In the genomic region with DNA sequence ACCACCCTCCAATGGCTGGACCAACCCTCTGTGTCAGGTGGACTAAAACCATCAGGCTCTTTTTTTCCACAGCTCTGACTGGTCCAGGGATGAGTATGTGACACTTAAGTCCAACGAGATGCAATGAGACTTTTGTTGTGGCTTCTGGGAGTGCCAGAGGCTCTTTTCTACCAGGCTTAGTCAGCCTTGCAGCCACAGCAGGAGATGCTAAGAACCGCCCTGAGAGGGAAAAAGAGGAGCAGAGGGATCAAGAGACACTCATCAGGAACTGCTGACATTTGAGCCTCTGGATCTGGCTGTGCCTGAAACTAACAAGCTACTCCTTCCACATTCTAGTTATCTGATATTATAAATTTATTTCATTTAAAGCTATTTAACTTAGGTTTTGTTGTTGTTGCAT, we compare ENCODE assay signal across 32 cellular contexts.
"Had no signal": no experiment of that assay in that cellular context is flagged by ENCODE, and none has a peak within 500 bp of the region (broad histone marks: within the 10 kb centered on the region; RNA-seq: fewer than 3 reads in every experiment).

No MANE protein-coding gene starts in this region.

- H3K27me3 ChIP-seq: adrenal gland, body of pancreas, gastrocnemius medialis, right atrium auricular region, upper lobe of right lung had no signal

- ATAC-seq: activated CD4-positive, alpha-beta T cell treated with anti-CD3 and anti-CD28 coated beads for 36 hours; activated CD8-positive, alpha-beta memory T cell treated with anti-CD3 and anti-CD28 coated beads, Interleukin-2, amount 10 ng/mL, durations not matched to agents 7 days and 5 days; activated CD8-positive, alpha-beta T cell treated with anti-CD3 and anti-CD28 coated beads, Interleukin-2, amount 10 ng/mL, durations not matched to agents 7 days and 5 days; body of pancreas; gastrocnemius medialis; left colon; naive thymus-derived CD8-positive, alpha-beta T cell; stimulated activated naive B cell treated with anti-CD40 and anti-IgM and Interleukin-4, amounts not matched to agents 10 μg/mL and 1 μg/mL and 100 μg/mL, for 72 hours; upper lobe of right lung had no signal

- H2AFZ ChIP-seq: parathyroid adenoma had no signal

- H3K9me3 ChIP-seq: adrenal gland, body of pancreas, gastrocnemius medialis, right atrium auricular region, suprapubic skin, upper lobe of right lung had no signal

- H3K9ac ChIP-seq: parathyroid adenoma had no signal

- H3K4me1 Mint-ChIP-seq: activated CD4-positive, alpha-beta T cell treated with anti-CD3 and anti-CD28 coated beads for 36 hours; activated CD8-positive, alpha-beta memory T cell treated with anti-CD3 and anti-CD28 coated beads, Interleukin-2, amount 10 ng/mL, durations not matched to agents 7 days and 5 days; activated naive CD8-positive, alpha-beta T cell treated with anti-CD3 and anti-CD28 coated beads for 36 hours; memory B cell; naive thymus-derived CD8-positive, alpha-beta T cell had no signal

- DNase-seq: activated CD4-positive, alpha-beta T cell treated with anti-CD3 and anti-CD28 coated beads for 36 hours; activated CD4-positive, CD25-positive, alpha-beta regulatory T cell; activated CD8-positive, alpha-beta memory T cell treated with anti-CD3 and anti-CD28 coated beads, Interleukin-2, amount 10 ng/mL, durations not matched to agents 7 days and 5 days; activated CD8-positive, alpha-beta T cell treated with anti-CD3 and anti-CD28 coated beads, Interleukin-2, amount 10 ng/mL, durations not matched to agents 7 days and 5 days; activated effector memory CD4-positive, alpha-beta T cell treated with anti-CD3 and anti-CD28 coated beads, Interleukin-2, amount 50 U/mL, for 16 hours; activated naive CD4-positive, alpha-beta T cell treated with anti-CD3 and anti-CD28 coated beads for 36 hours; activated naive CD8-positive, alpha-beta T cell treated with anti-CD3 and anti-CD28 coated beads for 36 hours; adrenal gland; aorta; body of pancreas; dorsolateral prefrontal cortex; effector memory CD4-positive, alpha-beta T cell; erythroblast; gastrocnemius medialis; head of caudate nucleus; hippocampal formation; kidney; left colon; naive thymus-derived CD8-positive, alpha-beta T cell; occipital lobe; stimulated activated CD4-positive, alpha-beta T cell treated with anti-CD3 and anti-CD28 coated beads, Interleukin-15, amount 100 ng/mL, for 24 hours; stimulated activated CD4-positive, alpha-beta T cell treated with anti-CD3 and anti-CD28 coated beads, Interleukin-2, amount 100 ng/mL, for 24 hours; stimulated activated naive B cell treated with anti-CD40 and anti-IgM and Interleukin-4, amounts not matched to agents 10 μg/mL and 1 μg/mL and 100 μg/mL, for 72 hours; tibial artery; upper lobe of right lung had no signal

- H3K4me1 ChIP-seq: adrenal gland, body of pancreas, gastrocnemius medialis, parathyroid adenoma, right atrium auricular region, tibial artery, upper lobe of right lung had no signal

- H3K27ac Mint-ChIP-seq: activated CD4-positive, alpha-beta T cell treated with anti-CD3 and anti-CD28 coated beads for 36 hours; activated CD8-positive, alpha-beta memory T cell treated with anti-CD3 and anti-CD28 coated beads, Interleukin-2, amount 10 ng/mL, durations not matched to agents 7 days and 5 days; activated CD8-positive, alpha-beta T cell treated with anti-CD3 and anti-CD28 coated beads, Interleukin-2, amount 10 ng/mL, durations not matched to agents 7 days and 5 days; activated naive CD4-positive, alpha-beta T cell treated with anti-CD3 and anti-CD28 coated beads for 36 hours; activated naive CD8-positive, alpha-beta T cell treated with anti-CD3 and anti-CD28 coated beads for 36 hours; memory B cell; naive thymus-derived CD8-positive, alpha-beta T cell; stimulated activated naive B cell treated with anti-CD40 and anti-IgM and Interleukin-4, amounts not matched to agents 10 μg/mL and 1 μg/mL and 100 μg/mL, for 72 hours; T-helper 2 cell treated with Interferon-gamma antibody and Interleukin-4, amounts not matched to agents 5 μg/mL and 100 μg/mL, for 36 hours had no signal

- H3K36me3 Mint-ChIP-seq: activated CD8-positive, alpha-beta memory T cell treated with anti-CD3 and anti-CD28 coated beads, Interleukin-2, amount 10 ng/mL, durations not matched to agents 7 days and 5 days; activated naive CD8-positive, alpha-beta T cell treated with anti-CD3 and anti-CD28 coated beads for 36 hours had no signal

- H3K36me3 ChIP-seq: adrenal gland, gastrocnemius medialis, right atrium auricular region, suprapubic skin, tibial artery, upper lobe of right lung had no signal

- H3K4me3 ChIP-seq: adrenal gland, body of pancreas, coronary artery, dorsolateral prefrontal cortex, gastrocnemius medialis, right atrium auricular region, suprapubic skin, tibial artery, upper lobe of right lung had no signal

- H3K79me2 ChIP-seq: parathyroid adenoma had no signal

- H3K9me3 Mint-ChIP-seq: activated naive CD4-positive, alpha-beta T cell treated with anti-CD3 and anti-CD28 coated beads for 36 hours had no signal

- H3K27ac ChIP-seq: adrenal gland, body of pancreas, coronary artery, dorsolateral prefrontal cortex, gastrocnemius medialis, parathyroid adenoma, right atrium auricular region, suprapubic skin, tibial artery, upper lobe of right lung had no signal

- H3K4me3 Mint-ChIP-seq: activated CD4-positive, alpha-beta T cell treated with anti-CD3 and anti-CD28 coated beads for 36 hours; activated CD8-positive, alpha-beta memory T cell treated with anti-CD3 and anti-CD28 coated beads, Interleukin-2, amount 10 ng/mL, durations not matched to agents 7 days and 5 days; activated CD8-positive, alpha-beta T cell treated with anti-CD3 and anti-CD28 coated beads, Interleukin-2, amount 10 ng/mL, durations not matched to agents 7 days and 5 days; activated naive CD4-positive, alpha-beta T cell treated with anti-CD3 and anti-CD28 coated beads for 36 hours; activated naive CD8-positive, alpha-beta T cell treated with anti-CD3 and anti-CD28 coated beads for 36 hours; memory B cell; naive thymus-derived CD8-positive, alpha-beta T cell; neural crest cell; stimulated activated naive B cell treated with anti-CD40 and anti-IgM and Interleukin-4, amounts not matched to agents 10 μg/mL and 1 μg/mL and 100 μg/mL, for 72 hours; T-helper 2 cell treated with Interferon-gamma antibody and Interleukin-4, amounts not matched to agents 5 μg/mL and 100 μg/mL, for 36 hours had no signal
